Comparison of ENCODE assay signal across 20 cellular contexts in genomic region chr7:133353775-133354174, GRCh38.
DNase-seq lines count a peak whose midpoint lies in the region; ATAC-seq, FAIRE-seq and TF ChIP-seq lines count a peak whose summit lies in the region.
"Had no signal": no experiment of that assay in that cellular context is flagged by ENCODE, and none has a peak within 500 bp of the region (broad histone marks: within the 10 kb centered on the region; RNA-seq: fewer than 3 reads in every experiment).

No MANE protein-coding gene starts in this region.

- TF ChIP-seq POLR2A in HepG2 (IDR thresholded peaks at IDR 0.05; ENCODE audit: insufficient read depth in 1 of 2, low read depth in 2 of 2, low read length in 2 of 2) = no peak

- 88 to 98% methylated on average over 1 of the region's 1 CpG for WGBS in endodermal cell (ENCODE audit: insufficient coverage in 1 of 2, insufficient read length in 1 of 2), 2 experiments
- WGBS in smooth muscle cell (ENCODE audit: low lambda C conversion rate) = 93% methylated on average over 1 of the region's 1 CpG
- WGBS in HepG2 (ENCODE audit: low lambda C conversion rate) = 98% methylated on average over 1 of the region's 1 CpG

- POLR2A ChIA-PET in HepG2 (lab: Yijun Ruan, JAX) = no interaction called here

- H3K9me3 Mint-ChIP-seq in stimulated activated naive CD8-positive, alpha-beta T cell treated with anti-CD3 and anti-CD28 coated beads, Interleukin-15, Interleukin-2, amounts not matched to agents 100 ng/mL and 50 ng/mL, for 24 hours = peaks cover 36% of the 10 kb centered on the region
- H3K9me3 Mint-ChIP-seq in stimulated activated naive CD8-positive, alpha-beta T cell treated with anti-CD3 and anti-CD28 coated beads, Interleukin-15, amount 100 ng/mL, for 72 hours = peaks cover 25 to 43% of the 10 kb centered on the region in 2 donors
- H3K9me3 Mint-ChIP-seq in endodermal cell = peaks cover 25% of the 10 kb centered on the region

- H2AFZ ChIP-seq in smooth muscle cell (ENCODE audit: low read depth) (no peak overlapping the region), HepG2 (ENCODE audit: low read length) (no peak overlapping the region)

- no peak for DNase-seq in stimulated activated naive CD8-positive, alpha-beta T cell treated with anti-CD3 and anti-CD28 coated beads, Interleukin-15, amount 100 ng/mL, for 72 hours
- DNase-seq in RCC 7860 (ENCODE audit: low spot score) = no peak
- DNase-seq in endodermal cell = no peak
- DNase-seq in smooth muscle cell (lab: John Stamatoyannopoulos, UW; ENCODE audit: unreplicated experiment) = no peak
- DNase-seq in globus pallidus (ENCODE audit: low spot score) = no peak
- no peak for DNase-seq in HepG2 (ENCODE audit: low spot score)
- DNase-seq in HPDE6-E6E7 (ENCODE audit: extremely low spot score) = no peak
- DNase-seq: 8988T; ACHN; BE2C; CD4-positive, alpha-beta T cell; DMS153; DMS79; GF-D8; H9; KG1 had no signal

- H3K27me3 Mint-ChIP-seq in stimulated activated naive CD8-positive, alpha-beta T cell treated with anti-CD3 and anti-CD28 coated beads, Interleukin-15, Interleukin-2, amounts not matched to agents 100 ng/mL and 50 ng/mL, for 24 hours = no peaks in the 10 kb centered on the region
- H3K27me3 Mint-ChIP-seq in stimulated activated naive CD8-positive, alpha-beta T cell treated with anti-CD3 and anti-CD28 coated beads, Interleukin-15, amount 100 ng/mL, for 72 hours = no peaks in the 10 kb centered on the region
- no peaks in the 10 kb centered on the region for H3K27me3 Mint-ChIP-seq in endodermal cell (ENCODE audit: insufficient read depth)
- H3K27me3 Mint-ChIP-seq: CD4-positive, alpha-beta T cell; IgD-negative memory B cell had no signal

- no TSS peak for BruUV-seq in HepG2 (replicated peaks; lab: Mats Ljungman, UMichigan)

- peaks cover 64% of the 10 kb centered on the region for H3K36me3 Mint-ChIP-seq in stimulated activated naive CD8-positive, alpha-beta T cell treated with anti-CD3 and anti-CD28 coated beads, Interleukin-15, Interleukin-2, amounts not matched to agents 100 ng/mL and 50 ng/mL, for 24 hours (ENCODE audit: low read depth)
- peaks cover 22% of the 10 kb centered on the region for H3K36me3 Mint-ChIP-seq in endodermal cell (ENCODE audit: low read depth)

- H3K36me3 ChIP-seq in endodermal cell (ENCODE audit: control insufficient read depth, insufficient read depth, low read length) (peaks cover 6% of the 10 kb centered on the region), smooth muscle cell (ENCODE audit: low read depth) (peaks cover 8% of the 10 kb centered on the region), HepG2 (replicated peaks in 1 of 2; ENCODE audit: control insufficient read depth in 1 of 2, insufficient read depth in 2 of 2, low read length in 2 of 2) (no peaks in the 10 kb centered on the region; a peak in 1 of 5 replicates)
- H3K36me3 ChIP-seq: BE2C had no signal

- no peaks in the 10 kb centered on the region for H4K20me1 ChIP-seq in smooth muscle cell (ENCODE audit: low read depth)
- no peaks in the 10 kb centered on the region for H4K20me1 ChIP-seq in HepG2 (ENCODE audit: insufficient read depth, low read length)

- no peaks in the 10 kb centered on the region for H3F3A ChIP-seq in smooth muscle cell (ENCODE audit: low read depth)

- H3K4me1 Mint-ChIP-seq in stimulated activated naive CD8-positive, alpha-beta T cell treated with anti-CD3 and anti-CD28 coated beads, Interleukin-15, Interleukin-2, amounts not matched to agents 100 ng/mL and 50 ng/mL, for 24 hours (ENCODE audit: low read depth) = peaks cover 11% of the 10 kb centered on the region
- H3K4me1 Mint-ChIP-seq in stimulated activated naive CD8-positive, alpha-beta T cell treated with anti-CD3 and anti-CD28 coated beads, Interleukin-15, amount 100 ng/mL, for 72 hours = peaks cover 7% of the 10 kb centered on the region
- peaks cover 5% of the 10 kb centered on the region for H3K4me1 Mint-ChIP-seq in endodermal cell

- H3K4me2 ChIP-seq in smooth muscle cell = no peak overlapping the region
- no peak overlapping the region for H3K4me2 ChIP-seq in HepG2 (ENCODE audit: low read depth, low read length)

- no peak overlapping the region for H3K4me3 Mint-ChIP-seq in stimulated activated naive CD8-positive, alpha-beta T cell treated with anti-CD3 and anti-CD28 coated beads, Interleukin-15, Interleukin-2, amounts not matched to agents 100 ng/mL and 50 ng/mL, for 24 hours
- H3K4me3 Mint-ChIP-seq in stimulated activated naive CD8-positive, alpha-beta T cell treated with anti-CD3 and anti-CD28 coated beads, Interleukin-15, amount 100 ng/mL, for 72 hours = no peak overlapping the region
- H3K4me3 Mint-ChIP-seq in endodermal cell = no peak overlapping the region
- H3K4me3 Mint-ChIP-seq: CD4-positive, alpha-beta T cell; H9; IgD-negative memory B cell had no signal

- no peak for TF ChIP-seq RAD21 in HepG2 (CRISPR knock-in tag; IDR thresholded peaks at IDR 0.05)

- ATAC-seq in stimulated activated naive CD8-positive, alpha-beta T cell treated with anti-CD3 and anti-CD28 coated beads, Interleukin-15, amount 100 ng/mL, for 72 hours = no peak
- ATAC-seq in HepG2 = no peak

- TF ChIP-seq EP300 in HepG2 (IDR thresholded peaks at IDR 0.05; ENCODE audit: low read depth in 2 of 2, low read length in 2 of 2) (no peak), HepG2 (CRISPR knock-in tag; IDR thresholded peaks at IDR 0.05; ENCODE audit: borderline replicate concordance) (no peak)

- FAIRE-seq in RCC 7860 (lab: Jason Lieb, UNC) = peak; percentile 50
- no peak for FAIRE-seq in HepG2 (lab: Jason Lieb, UNC)
- FAIRE-seq: GM19239 had no signal

- H3K9me3 ChIP-seq in endodermal cell (ENCODE audit: control insufficient read depth, low read length) = peaks cover 23% of the 10 kb centered on the region
- peaks cover 8% of the 10 kb centered on the region for H3K9me3 ChIP-seq in smooth muscle cell (replicated peaks; ENCODE audit: low read depth)
- peaks cover 3% of the 10 kb centered on the region; the same call in 1 of the 2 replicates for H3K9me3 ChIP-seq in HepG2 (ENCODE audit: low read length)

- TF ChIP-seq CTCF in endodermal cell (conservative IDR thresholded peaks at IDR 0.05) (no peak), smooth muscle cell (IDR thresholded peaks at IDR 0.05; ENCODE audit: borderline replicate concordance, insufficient read depth, poor library complexity, severe bottlenecking) (no peak), HepG2 (CRISPR knock-in tag; IDR thresholded peaks at IDR 0.05) (no peak)

- H3K27ac ChIP-seq in endodermal cell (ENCODE audit: low read depth, low read length) = no peak overlapping the region
- peak overlapping the region; percentile 73 for H3K27ac ChIP-seq in smooth muscle cell (ENCODE audit: low read depth)
- no peak overlapping the region for H3K27ac ChIP-seq in HepG2 (ENCODE audit: extremely low read length, insufficient read depth, low read length)
- H3K27ac ChIP-seq: C4-2B had no signal

- peaks cover 39% of the 10 kb centered on the region for H3K79me2 ChIP-seq in smooth muscle cell (ENCODE audit: low read depth)
- H3K79me2 ChIP-seq in HepG2 (ENCODE audit: insufficient read depth, low read length) = no peaks in the 10 kb centered on the region

- no peak overlapping the region for H3K9ac ChIP-seq in endodermal cell (ENCODE audit: extremely low read depth, low read length, poor library complexity, severe bottlenecking)
- no peak overlapping the region for H3K9ac ChIP-seq in smooth muscle cell (ENCODE audit: low read depth)
- no peak overlapping the region for H3K9ac ChIP-seq in HepG2 (ENCODE audit: insufficient read depth, low read depth, low read length)

- CTCF ChIA-PET in HepG2 (lab: Yijun Ruan, JAX; ENCODE audit: low intra/inter-chr PET ratio, low total read pairs) = no interaction called here

- H3K4me1 ChIP-seq in endodermal cell (ENCODE audit: control insufficient read depth, insufficient read depth, low read length) (no peaks in the 10 kb centered on the region), smooth muscle cell (ENCODE audit: low read depth) (peaks cover 11% of the 10 kb centered on the region), HepG2 (ENCODE audit: insufficient read depth, low read length) (no peaks in the 10 kb centered on the region)
- H3K4me1 ChIP-seq: BE2C had no signal

- in situ Hi-C loops in HepG2 (cut with HindIII; ENCODE audit: extremely low pct_ligation_motif_present, low pct_unique_long_range_greater_than_20kb) = no loop called here

- H3K27ac Mint-ChIP-seq in stimulated activated naive CD8-positive, alpha-beta T cell treated with anti-CD3 and anti-CD28 coated beads, Interleukin-15, Interleukin-2, amounts not matched to agents 100 ng/mL and 50 ng/mL, for 24 hours = peak overlapping the region; percentile 45
- no peak overlapping the region for H3K27ac Mint-ChIP-seq in stimulated activated naive CD8-positive, alpha-beta T cell treated with anti-CD3 and anti-CD28 coated beads, Interleukin-15, amount 100 ng/mL, for 72 hours
- no peak overlapping the region for H3K27ac Mint-ChIP-seq in endodermal cell
- H3K27ac Mint-ChIP-seq: CD4-positive, alpha-beta T cell; IgD-negative memory B cell had no signal

- H3K4me3 ChIP-seq in endodermal cell (ENCODE audit: low read length) (peak overlapping the region; percentile 0), smooth muscle cell (no peak overlapping the region), HepG2 (replicated peaks in 1 of 3; ENCODE audit: insufficient read depth in 1 of 3, low read depth in 2 of 3, low read length in 3 of 3) (no peak overlapping the region)

- intact Hi-C loops in HepG2 (cut with micrococcal nuclease; ENCODE audit: unreplicated experiment) = no loop called here

- no peaks in the 10 kb centered on the region for H3K27me3 ChIP-seq in endodermal cell (ENCODE audit: control insufficient read depth, insufficient read depth, low read length, poor library complexity, severe bottlenecking)
- H3K27me3 ChIP-seq in smooth muscle cell (ENCODE audit: low read depth) = no peaks in the 10 kb centered on the region
- no peaks in the 10 kb centered on the region for H3K27me3 ChIP-seq in HepG2 (ENCODE audit: control insufficient read depth in 1 of 2, insufficient read depth in 2 of 2, low read length in 2 of 2)
- H3K27me3 ChIP-seq: BE2C had no signal

TF ChIP-seq in HepG2, 621 proteins besides CTCF, POLR2A, EP300 and RAD21:
- TF ChIP-seq PITX1 (CRISPR knock-in tag; IDR thresholded peaks at IDR 0.05) (no peak), PHF21A (CRISPR knock-in tag; IDR thresholded peaks at IDR 0.05) (no peak), ZMAT3 (CRISPR knock-in tag; conservative IDR thresholded peaks at IDR 0.05) (no peak), ZNF703 (CRISPR knock-in tag; IDR thresholded peaks at IDR 0.05; ENCODE audit: borderline replicate concordance) (no peak), TRIM24 (CRISPR knock-in tag; IDR thresholded peaks at IDR 0.05) (no peak), ZNF816 (CRISPR knock-in tag; IDR thresholded peaks at IDR 0.05; ENCODE audit: borderline replicate concordance) (no peak)
TF ChIP-seq in HepG2: peak in this region for 0.
